12 cellular contexts compared by ENCODE assay signal in the genomic region with DNA sequence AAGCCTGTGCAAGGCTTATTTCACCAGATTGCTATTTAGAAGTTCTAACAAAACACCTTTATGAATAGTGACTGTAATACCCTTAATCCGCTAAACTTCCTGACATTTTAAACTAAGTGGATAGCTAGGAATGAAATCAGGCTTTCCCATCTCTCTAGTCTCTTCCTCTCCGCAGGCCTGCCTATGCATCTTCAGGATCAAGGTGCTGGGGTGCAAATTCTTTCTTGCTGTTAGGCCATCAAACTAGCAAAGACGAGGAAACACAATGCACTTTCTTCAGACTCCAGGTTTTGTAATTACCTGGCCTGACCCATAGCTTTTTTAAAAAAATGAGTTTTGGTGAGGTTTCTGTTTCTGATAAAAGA.
DNase-seq lines count a peak whose midpoint lies in the region; ATAC-seq, FAIRE-seq and TF ChIP-seq lines count a peak whose summit lies in the region.
"Had no signal": no experiment of that assay in that cellular context is flagged by ENCODE, and none has a peak within 500 bp of the region (broad histone marks: within the 10 kb centered on the region; RNA-seq: fewer than 3 reads in every experiment).

No MANE protein-coding gene starts in this region.

- no peak overlapping the region for H3K4me3 Mint-ChIP-seq in CD8-positive, alpha-beta T cell

- no peak for TF ChIP-seq CTCF in cardiac muscle cell (IDR thresholded peaks at IDR 0.05; ENCODE audit: low read depth, low read length)
- TF ChIP-seq CTCF in body of pancreas (IDR thresholded peaks at IDR 0.05) = no peak
- no peak for TF ChIP-seq CTCF in HepG2 (CRISPR knock-in tag; IDR thresholded peaks at IDR 0.05)
- TF ChIP-seq CTCF in CD8-positive, alpha-beta T cell (IDR thresholded peaks at IDR 0.05) = no peak

- H3K4me3 ChIP-seq in cardiac muscle cell (no peak overlapping the region), body of pancreas (no peak overlapping the region), HepG2 (replicated peaks in 1 of 3; ENCODE audit: insufficient read depth in 1 of 3, low read depth in 2 of 3, low read length in 3 of 3) (no peak overlapping the region)
- H3K4me3 ChIP-seq in CD8-positive, alpha-beta T cell (ENCODE audit: low read depth, low read length) = no peak overlapping the region
- H3K4me3 ChIP-seq: BLaER1 treated with 17β-estradiol and CSF1 and Interleukin-3, amounts not matched to agents 10 nM and 100 nM had no signal

- no peak for TF ChIP-seq RAD21 in HepG2 (CRISPR knock-in tag; IDR thresholded peaks at IDR 0.05)

- H3K4me2 ChIP-seq in HepG2 (ENCODE audit: low read depth, low read length) = 0 out of 2 replicates have a peak overlapping the region, but pooled peaks have one; percentile 6

- no peaks in the 10 kb centered on the region for H3K36me3 ChIP-seq in cardiac muscle cell
- H3K36me3 ChIP-seq in body of pancreas (replicated peaks in 1 of 2; ENCODE audit: insufficient read depth in 1 of 2, low read depth in 2 of 2) = no peaks in the 10 kb centered on the region
- H3K36me3 ChIP-seq in HepG2 (replicated peaks in 1 of 2; ENCODE audit: control insufficient read depth in 1 of 2, insufficient read depth in 2 of 2, low read length in 2 of 2) = no peaks in the 10 kb centered on the region; a peak in 1 of 5 replicates
- H3K36me3 ChIP-seq in CD8-positive, alpha-beta T cell (ENCODE audit: insufficient read depth, low read length) = no peaks in the 10 kb centered on the region
- H3K36me3 ChIP-seq: BLaER1 treated with 17β-estradiol and CSF1 and Interleukin-3, amounts not matched to agents 10 nM and 100 nM had no signal

- no peaks in the 10 kb centered on the region for H3K9me3 Mint-ChIP-seq in CD8-positive, alpha-beta T cell

- H3K27me3 ChIP-seq in cardiac muscle cell (no peaks in the 10 kb centered on the region), body of pancreas (no peaks in the 10 kb centered on the region), HepG2 (ENCODE audit: control insufficient read depth in 1 of 2, insufficient read depth in 2 of 2, low read length in 2 of 2) (no peaks in the 10 kb centered on the region)
- H3K27me3 ChIP-seq in CD8-positive, alpha-beta T cell (ENCODE audit: insufficient read depth, low read length) = no peaks in the 10 kb centered on the region
- H3K27me3 ChIP-seq: BLaER1 treated with 17β-estradiol and CSF1 and Interleukin-3, amounts not matched to agents 10 nM and 100 nM had no signal

- H3K9ac ChIP-seq in HepG2 (ENCODE audit: insufficient read depth, low read depth, low read length) = no peak overlapping the region
- H3K9ac ChIP-seq: BLaER1 treated with 17β-estradiol and CSF1 and Interleukin-3, amounts not matched to agents 10 nM and 100 nM had no signal

- no peak for FAIRE-seq in HepG2 (lab: Jason Lieb, UNC)

- in situ Hi-C loops in HepG2 (cut with HindIII; ENCODE audit: extremely low pct_ligation_motif_present, low pct_unique_long_range_greater_than_20kb) = no loop called here

- no peak overlapping the region for H2AFZ ChIP-seq in HepG2 (ENCODE audit: low read length)

- H3K27me3 Mint-ChIP-seq in CD8-positive, alpha-beta T cell (ENCODE audit: low read depth) = peaks cover 7% of the 10 kb centered on the region

- no peak for TF ChIP-seq POLR2A in body of pancreas (IDR thresholded peaks at IDR 0.05)
- no peak for TF ChIP-seq POLR2A in HepG2 (IDR thresholded peaks at IDR 0.05; ENCODE audit: insufficient read depth in 1 of 2, low read depth in 2 of 2, low read length in 2 of 2)

- no peaks in the 10 kb centered on the region for H3K36me3 Mint-ChIP-seq in CD8-positive, alpha-beta T cell

- H3K4me1 Mint-ChIP-seq in CD8-positive, alpha-beta T cell (ENCODE audit: low read depth) = no peaks in the 10 kb centered on the region

- POLR2A ChIA-PET in HepG2 (lab: Yijun Ruan, JAX) = interaction anchor here (1.0 to 3.9 kb wide), 8 partner anchors 9 to 57 kb away, joined by 3 to 48 read pairs (median 8); no protein-coding TSS in a partner anchor
- POLR2A ChIA-PET in CD8-positive, alpha-beta T cell (lab: Charles Lee) = no interaction called here

- TF ChIP-seq EP300 in HepG2 (IDR thresholded peaks at IDR 0.05; ENCODE audit: low read depth in 2 of 2, low read length in 2 of 2) (no peak), HepG2 (CRISPR knock-in tag; IDR thresholded peaks at IDR 0.05; ENCODE audit: borderline replicate concordance) (no peak)

- H3K79me2 ChIP-seq in HepG2 (ENCODE audit: insufficient read depth, low read length) = peaks cover 28% of the 10 kb centered on the region

- H3K4me1 ChIP-seq in cardiac muscle cell (ENCODE audit: low read depth) (peaks cover 79% of the 10 kb centered on the region), body of pancreas (peaks cover 91% of the 10 kb centered on the region), HepG2 (ENCODE audit: insufficient read depth, low read length) (peaks cover 90% of the 10 kb centered on the region)
- H3K4me1 ChIP-seq in CD8-positive, alpha-beta T cell (ENCODE audit: insufficient read depth, low read length) = no peaks in the 10 kb centered on the region

- no TSS peak for BruUV-seq in HepG2 (replicated peaks; lab: Mats Ljungman, UMichigan)

- WGBS in body of pancreas, 2 donors = 60 to 61% methylated on average over 3 of the region's 3 CpGs
- 87% methylated on average over 3 of the region's 3 CpGs for WGBS in HepG2 (ENCODE audit: low lambda C conversion rate)

- no peak for ATAC-seq in Right ventricle myocardium superior (ENCODE audit: poor library complexity)
- ATAC-seq in body of pancreas = no peak
- no peak for ATAC-seq in HepG2
- no peak for ATAC-seq in CD8-positive, alpha-beta T cell

- H3K27ac ChIP-seq in cardiac muscle cell = peak overlapping the region; percentile 25
- H3K27ac ChIP-seq in body of pancreas = peak overlapping the region; percentile 57 to 82 (median 70)
- H3K27ac ChIP-seq in HepG2 (ENCODE audit: extremely low read length, insufficient read depth, low read length) = peak overlapping the region; percentile 33
- H3K27ac ChIP-seq in CD8-positive, alpha-beta T cell (ENCODE audit: low read depth, low read length) = no peak overlapping the region
- H3K27ac ChIP-seq: BLaER1 treated with 17β-estradiol and CSF1 and Interleukin-3, amounts not matched to agents 10 nM and 100 nM; RWPE1 had no signal

- H3K27ac Mint-ChIP-seq in CD8-positive, alpha-beta T cell = no peak overlapping the region

- intact Hi-C loops in Right ventricle myocardium superior (cut with DNase I) = no loop called here
- intact Hi-C loops in body of pancreas (cut with DNase I) = no loop called here
- intact Hi-C loops in HepG2 (cut with micrococcal nuclease; ENCODE audit: unreplicated experiment) = no loop called here
- intact Hi-C loops in CD8-positive, alpha-beta T cell (cut with DNase I, micrococcal nuclease) = no loop called here

- H4K20me1 ChIP-seq in HepG2 (ENCODE audit: insufficient read depth, low read length) = no peaks in the 10 kb centered on the region
- H4K20me1 ChIP-seq: BLaER1 treated with 17β-estradiol and CSF1 and Interleukin-3, amounts not matched to agents 10 nM and 100 nM had no signal

- DNase-seq in cardiac muscle cell (ENCODE audit: low read depth in 1 of 2, low spot score in 1 of 2) (no peak), Right ventricle myocardium superior (no peak), body of pancreas (no peak), HepG2 (ENCODE audit: low spot score) (no peak), iPS-NIHi7 (ENCODE audit: extremely low spot score) (no peak), NCI-H1092 (lab: John Stamatoyannopoulos, UW) (no peak), glomerular visceral epithelial cell (ENCODE audit: extremely low spot score) (no peak)
- no peak for DNase-seq in CD8-positive, alpha-beta T cell
- DNase-seq: KG1, NCI-H526 treated with DMSO at 0.1 percent for 48 hours had no signal

- H3K9me3 ChIP-seq in cardiac muscle cell (ENCODE audit: low read depth) (no peaks in the 10 kb centered on the region), body of pancreas (no peaks in the 10 kb centered on the region), HepG2 (ENCODE audit: low read length) (no peaks in the 10 kb centered on the region)
- H3K9me3 ChIP-seq in CD8-positive, alpha-beta T cell (ENCODE audit: low read length) = no peaks in the 10 kb centered on the region
- H3K9me3 ChIP-seq: BLaER1 treated with 17β-estradiol and CSF1 and Interleukin-3, amounts not matched to agents 10 nM and 100 nM had no signal

- CTCF ChIA-PET in HepG2 (lab: Yijun Ruan, JAX; ENCODE audit: low intra/inter-chr PET ratio, low total read pairs) = no interaction called here
- CTCF ChIA-PET in CD8-positive, alpha-beta T cell (lab: Charles Lee) = no interaction called here

TF ChIP-seq in HepG2, 621 proteins besides CTCF, POLR2A, EP300 and RAD21 (continues in another document):
- no peak for TF ChIP-seq ZNF549 (CRISPR knock-in tag; IDR thresholded peaks at IDR 0.05)
- TF ChIP-seq ZEB1 (IDR thresholded peaks at IDR 0.05; ENCODE audit: insufficient replicate concordance, low read depth) = no peak
- no peak for TF ChIP-seq ZNF326 (CRISPR knock-in tag; IDR thresholded peaks at IDR 0.05; ENCODE audit: borderline replicate concordance)
- no peak for TF ChIP-seq HMGXB4 (CRISPR knock-in tag; IDR thresholded peaks at IDR 0.05; ENCODE audit: borderline replicate concordance in 1 of 2, low read depth in 1 of 2)
- no peak for TF ChIP-seq IRF2 (CRISPR knock-in tag; IDR thresholded peaks at IDR 0.05)
- no peak for TF ChIP-seq ZNF747 (CRISPR knock-in tag; IDR thresholded peaks at IDR 0.05; ENCODE audit: borderline replicate concordance)
- TF ChIP-seq KDM1A (CRISPR knock-in tag; IDR thresholded peaks at IDR 0.05) = no peak
- no peak for TF ChIP-seq ZNF788 (CRISPR knock-in tag; IDR thresholded peaks at IDR 0.05; ENCODE audit: borderline replicate concordance)
